21 cellular contexts compared by ENCODE assay signal in the genomic region with DNA sequence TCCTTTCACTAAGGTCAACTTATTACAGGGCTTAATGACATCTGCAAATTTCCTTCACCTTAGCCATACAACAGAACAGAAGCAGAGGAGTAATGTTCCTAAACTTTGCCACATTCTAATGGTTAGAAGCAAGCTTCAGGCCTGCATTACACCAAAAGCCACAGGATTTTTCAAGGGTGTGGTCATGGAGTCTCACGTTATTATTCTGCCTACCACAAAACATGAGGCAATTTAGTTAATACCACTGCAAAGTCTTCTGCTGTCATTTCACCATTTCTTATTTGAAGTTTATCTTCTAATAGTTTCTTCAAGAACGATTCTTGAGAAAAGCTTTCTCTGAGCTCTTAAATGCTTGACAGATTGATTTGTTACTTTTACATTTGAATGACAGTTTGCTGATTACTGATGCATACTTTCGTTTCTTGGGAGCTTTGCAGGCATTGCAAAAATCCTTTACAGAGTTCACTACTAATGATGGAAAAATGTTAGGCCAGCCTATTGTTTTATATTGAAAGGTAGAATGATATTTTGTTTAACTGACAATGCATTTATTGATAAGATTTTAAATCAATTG.
DNase-seq lines count a peak whose midpoint lies in the region; ATAC-seq, FAIRE-seq and TF ChIP-seq lines count a peak whose summit lies in the region.
"Had no signal": no experiment of that assay in that cellular context is flagged by ENCODE, and none has a peak within 500 bp of the region (broad histone marks: within the 10 kb centered on the region; RNA-seq: fewer than 3 reads in every experiment).

No MANE protein-coding gene starts in this region.

- no peaks in the 10 kb centered on the region for H3F3A ChIP-seq in smooth muscle cell (ENCODE audit: low read depth)

- H3K9ac ChIP-seq in smooth muscle cell (ENCODE audit: low read depth), result peak overlapping the region; percentile 12

- H3K4me1 ChIP-seq in hepatocyte (ENCODE audit: insufficient read depth), result no peaks in the 10 kb centered on the region
- H3K4me1 ChIP-seq in smooth muscle cell (ENCODE audit: low read depth), result peaks cover 15% of the 10 kb centered on the region
- H3K4me1 ChIP-seq: BE2C, suprapubic skin had no signal

- H3K4me3 ChIP-seq in hepatocyte (no peak overlapping the region), smooth muscle cell (no peak overlapping the region)
- H3K4me3 ChIP-seq: HAP-1, suprapubic skin had no signal

- H3K27me3 ChIP-seq in hepatocyte (no peaks in the 10 kb centered on the region), smooth muscle cell (ENCODE audit: low read depth) (no peaks in the 10 kb centered on the region)
- H3K27me3 ChIP-seq: BE2C, suprapubic skin had no signal

- peak overlapping the region; percentile 2 for H2AFZ ChIP-seq in hepatocyte
- peak overlapping the region; percentile 80 for H2AFZ ChIP-seq in smooth muscle cell (ENCODE audit: low read depth)

- no peak overlapping the region for H3K27ac Mint-ChIP-seq in stimulated activated naive B cell treated with anti-CD40 and anti-IgM and Interleukin-4, amounts not matched to agents 10 μg/mL and 1 μg/mL and 100 μg/mL, for 72 hours
- H3K27ac Mint-ChIP-seq: brain, T-helper 17 cell had no signal

- no peaks in the 10 kb centered on the region for H3K27me3 Mint-ChIP-seq in stimulated activated naive B cell treated with anti-CD40 and anti-IgM and Interleukin-4, amounts not matched to agents 10 μg/mL and 1 μg/mL and 100 μg/mL, for 72 hours
- H3K27me3 Mint-ChIP-seq: brain, T-helper 17 cell had no signal

- no peaks in the 10 kb centered on the region for H3K9me3 ChIP-seq in hepatocyte (ENCODE audit: low read depth)
- no peaks in the 10 kb centered on the region for H3K9me3 ChIP-seq in smooth muscle cell (replicated peaks; ENCODE audit: low read depth)
- H3K9me3 ChIP-seq: BE2C, HAP-1, suprapubic skin had no signal

- no peak overlapping the region for H3K4me3 Mint-ChIP-seq in stimulated activated naive B cell treated with anti-CD40 and anti-IgM and Interleukin-4, amounts not matched to agents 10 μg/mL and 1 μg/mL and 100 μg/mL, for 72 hours
- H3K4me3 Mint-ChIP-seq: brain, T-helper 17 cell had no signal

- WGBS in hepatocyte (ENCODE audit: low lambda C conversion rate, missing lambda C conversion rate), result 49% methylated on average over 3 of the region's 3 CpGs
- 19% methylated on average over 3 of the region's 3 CpGs for WGBS in smooth muscle cell (ENCODE audit: low lambda C conversion rate)

- ATAC-seq in stimulated activated naive B cell treated with anti-CD40 and anti-IgM and Interleukin-4, amounts not matched to agents 10 μg/mL and 1 μg/mL and 100 μg/mL, for 72 hours (replicated peaks), result no peak
- ATAC-seq: activated CD4-positive, CD25-positive, alpha-beta regulatory T cell treated with anti-CD3 and anti-CD28 coated beads, Interleukin-2, amount 50 U/mL, for 24 hours; left colon; sciatic nerve; T-helper 17 cell had no signal

- no peak for FAIRE-seq in HTR-8/SVneo (lab: Jason Lieb, UNC)

- DNase-seq in HTR-8/SVneo (ENCODE audit: insufficient read length, low spot score) (peak; percentile 10), amniotic epithelial cell (ENCODE audit: low read depth) (peak; percentile 89), hepatocyte (ENCODE audit: low spot score) (no peak), smooth muscle cell (lab: John Stamatoyannopoulos, UW; ENCODE audit: unreplicated experiment) (no peak), NCI-H2171 treated with DMSO at 0.1 percent for 48 hours (lab: John Stamatoyannopoulos, UW) (no peak)
- no peak for DNase-seq in stimulated activated CD4-positive, alpha-beta T cell treated with anti-CD3 and anti-CD28 coated beads, Interleukin-4, amount 100 ng/mL, for 4 hours
- DNase-seq in stimulated activated naive B cell treated with anti-CD40 and anti-IgM and Interleukin-4, amounts not matched to agents 10 μg/mL and 1 μg/mL and 100 μg/mL, for 72 hours, result no peak
- DNase-seq: activated gamma-delta T cell treated with Interleukin-2 at 50 U/mL for 16 hours; BE2C; GDM1; hippocampal formation; left colon; NCI-H1048; NCI-H774; stimulated activated CD4-positive, alpha-beta T cell treated with anti-CD3 and anti-CD28 coated beads, Interleukin-2, amount 100 ng/mL, for 24 hours; T-helper 17 cell had no signal

- TF ChIP-seq CTCF in hepatocyte (IDR thresholded peaks at IDR 0.05; ENCODE audit: poor library complexity) (no peak), smooth muscle cell (IDR thresholded peaks at IDR 0.05; ENCODE audit: borderline replicate concordance, insufficient read depth, poor library complexity, severe bottlenecking) (no peak)

- H3K9me2 ChIP-seq in hepatocyte (replicated peaks; ENCODE audit: insufficient read depth), result no peaks in the 10 kb centered on the region

- no peaks in the 10 kb centered on the region for H3K36me3 Mint-ChIP-seq in stimulated activated naive B cell treated with anti-CD40 and anti-IgM and Interleukin-4, amounts not matched to agents 10 μg/mL and 1 μg/mL and 100 μg/mL, for 72 hours
- H3K36me3 Mint-ChIP-seq: brain had no signal

- peaks cover 3 to 8% of the 10 kb centered on the region in 2 donors for H3K9me3 Mint-ChIP-seq in stimulated activated naive B cell treated with anti-CD40 and anti-IgM and Interleukin-4, amounts not matched to agents 10 μg/mL and 1 μg/mL and 100 μg/mL, for 72 hours

- no peaks in the 10 kb centered on the region for H3K36me3 ChIP-seq in hepatocyte (replicated peaks; ENCODE audit: insufficient read depth, low read depth)
- H3K36me3 ChIP-seq in smooth muscle cell (ENCODE audit: low read depth), result no peaks in the 10 kb centered on the region
- H3K36me3 ChIP-seq: BE2C, HAP-1, suprapubic skin had no signal

- H3K79me2 ChIP-seq in hepatocyte, result no peaks in the 10 kb centered on the region
- H3K79me2 ChIP-seq in smooth muscle cell (ENCODE audit: low read depth), result no peaks in the 10 kb centered on the region

- H3K27ac ChIP-seq in hepatocyte (no peak overlapping the region), smooth muscle cell (ENCODE audit: low read depth) (peak overlapping the region; percentile 83)
- H3K27ac ChIP-seq: suprapubic skin had no signal

- H3K4me1 Mint-ChIP-seq in stimulated activated naive B cell treated with anti-CD40 and anti-IgM and Interleukin-4, amounts not matched to agents 10 μg/mL and 1 μg/mL and 100 μg/mL, for 72 hours, result no peaks in the 10 kb centered on the region
- H3K4me1 Mint-ChIP-seq: brain, T-helper 17 cell had no signal

- no peaks in the 10 kb centered on the region for H4K20me1 ChIP-seq in hepatocyte (ENCODE audit: insufficient read depth, poor library complexity, severe bottlenecking)
- H4K20me1 ChIP-seq in smooth muscle cell (ENCODE audit: low read depth), result no peaks in the 10 kb centered on the region

- H3K4me2 ChIP-seq in hepatocyte, result no peak overlapping the region
- H3K4me2 ChIP-seq in smooth muscle cell, result peak overlapping the region; percentile 71

Comparison
In these comparisons a context has a peak if more than half of its experiments do, and no peak if none do; other contexts are left out.
1. DNase-seq: peak in HTR-8/SVneo (single experiment) and amniotic epithelial cell (single experiment); none in hepatocyte (single experiment), smooth muscle cell (single experiment), stimulated activated CD4-positive, alpha-beta T cell treated with anti-CD3 and anti-CD28 coated beads, Interleukin-4, amount 100 ng/mL, for 4 hours (0 of 2), NCI-H2171 treated with DMSO at 0.1 percent for 48 hours (single experiment) and stimulated activated naive B cell treated with anti-CD40 and anti-IgM and Interleukin-4, amounts not matched to agents 10 μg/mL and 1 μg/mL and 100 μg/mL, for 72 hours (single experiment).